Comparison of ENCODE assay signal across 1 cellular context in the genomic region with DNA sequence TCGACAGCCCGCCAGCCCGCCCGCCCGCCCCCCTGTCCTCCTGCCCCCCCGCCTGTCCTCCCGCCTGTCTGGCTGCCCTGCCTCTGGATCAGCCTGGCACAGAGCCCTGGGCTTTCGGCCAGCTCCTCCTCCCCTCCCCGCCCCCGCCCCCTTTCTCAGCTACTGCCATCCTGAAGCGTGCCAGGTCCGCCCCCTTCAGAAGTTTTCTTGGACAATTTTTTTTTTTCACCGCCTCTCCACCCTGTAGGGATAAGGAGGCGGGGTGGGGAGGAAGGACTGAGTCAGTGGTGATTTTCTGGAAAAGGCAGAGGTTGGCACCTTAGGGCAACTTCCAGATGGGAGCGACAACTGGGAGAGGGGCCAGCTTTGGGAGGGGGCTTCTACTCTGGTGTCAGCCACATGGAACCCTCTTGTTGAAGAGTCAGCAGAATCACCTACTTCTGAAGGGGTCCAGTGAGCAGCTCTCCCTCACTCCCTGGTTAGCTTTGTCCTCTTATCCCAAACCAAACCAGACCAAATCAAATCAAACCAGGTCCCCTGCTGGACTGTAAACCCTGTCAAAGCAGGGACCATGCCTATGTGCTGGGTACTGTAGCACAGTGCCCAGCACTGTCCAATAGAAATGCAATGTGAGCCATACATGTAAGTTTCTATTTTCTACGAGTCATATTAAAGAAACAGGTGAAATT.
TF ChIP-seq lines count a peak whose summit lies in the region.

No MANE protein-coding gene starts in this region.

TF ChIP-seq in IMR-90, 13 proteins besides CTCF, POLR2A, EP300 and RAD21 (continued from another document):
- TF ChIP-seq, protein P1, sequence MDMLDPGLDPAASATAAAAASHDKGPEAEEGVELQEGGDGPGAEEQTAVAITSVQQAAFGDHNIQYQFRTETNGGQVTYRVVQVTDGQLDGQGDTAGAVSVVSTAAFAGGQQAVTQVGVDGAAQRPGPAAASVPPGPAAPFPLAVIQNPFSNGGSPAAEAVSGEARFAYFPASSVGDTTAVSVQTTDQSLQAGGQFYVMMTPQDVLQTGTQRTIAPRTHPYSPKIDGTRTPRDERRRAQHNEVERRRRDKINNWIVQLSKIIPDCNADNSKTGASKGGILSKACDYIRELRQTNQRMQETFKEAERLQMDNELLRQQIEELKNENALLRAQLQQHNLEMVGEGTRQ (IDR thresholded peaks at IDR 0.05; ENCODE audit: low read depth, low read length), result no peak
- TF ChIP-seq FOS (IDR thresholded peaks at IDR 0.05; ENCODE audit: low read depth, low read length), result no peak
- no peak for TF ChIP-seq SMC3 (IDR thresholded peaks at IDR 0.05; ENCODE audit: low read depth, low read length)
- TF ChIP-seq MXI1 (IDR thresholded peaks at IDR 0.05; ENCODE audit: borderline replicate concordance, low read depth, low read length), result no peak
TF ChIP-seq in IMR-90: peak in this region for 2.
